1 cellular context compared by ENCODE assay signal in genomic region chr16:67115649-67116048, GRCh38.
TF ChIP-seq lines count a peak whose summit lies in the region.

No MANE protein-coding gene starts in this region.

TF ChIP-seq in K562, 482 proteins besides CTCF, POLR2A, EP300 and RAD21:
- TF ChIP-seq BCOR (IDR thresholded peaks at IDR 0.05) (no peak), ZC3H8 (IDR thresholded peaks at IDR 0.05) (no peak), ZNF165 (CRISPR knock-in tag; IDR thresholded peaks at IDR 0.05; ENCODE audit: borderline replicate concordance) (no peak), FOSL1 (tag; conservative IDR thresholded peaks at IDR 0.05) (peak; percentile 46; the same call in 1 of the 2 replicates), SMARCA5 (IDR thresholded peaks at IDR 0.05) (no peak), SIX5 (IDR thresholded peaks at IDR 0.05; ENCODE audit: borderline replicate concordance in 1 of 2, insufficient read depth in 1 of 2, low read depth in 1 of 2, low read length in 2 of 2) (no peak), ZFP91 (CRISPR knock-in tag; IDR thresholded peaks at IDR 0.05) (no peak), ARID3B (CRISPR knock-in tag; IDR thresholded peaks at IDR 0.05; ENCODE audit: borderline replicate concordance) (no peak), HMG20A (CRISPR knock-in tag; conservative IDR thresholded peaks at IDR 0.05) (no peak), PPARD (CRISPR knock-in tag; IDR thresholded peaks at IDR 0.05) (no peak), TCFL5 (CRISPR knock-in tag; conservative IDR thresholded peaks at IDR 0.05) (no peak), E4F1 (CRISPR knock-in tag; IDR thresholded peaks at IDR 0.05; ENCODE audit: borderline replicate concordance) (no peak), ZBTB11 (CRISPR knock-in tag; IDR thresholded peaks at IDR 0.05) (no peak), ARID1B (IDR thresholded peaks at IDR 0.05) (no peak), HMG20B (CRISPR knock-in tag; IDR thresholded peaks at IDR 0.05) (no peak), HDAC3 (IDR thresholded peaks at IDR 0.05; ENCODE audit: borderline replicate concordance, partially characterized antibody) (no peak), LEF1 (IDR thresholded peaks at IDR 0.05) (0 out of 2 replicates have a peak, but pooled peaks have one; percentile 40), SPI1 (IDR thresholded peaks at IDR 0.05; ENCODE audit: borderline replicate concordance, low read depth, low read length) (0 out of 2 replicates have a peak, but pooled peaks have one; percentile 3)
